ENCODE assay signal across 8 cellular contexts in genomic region chr22:25402501-25403283, GRCh38.
DNase-seq lines count a peak whose midpoint lies in the region; ATAC-seq and TF ChIP-seq lines count a peak whose summit lies in the region.

No MANE protein-coding gene starts in this region.

- no TSS peak for BruUV-seq in PC-9 (replicated peaks; lab: Mats Ljungman, UMichigan)

- CTCF ChIA-PET in PC-9 (lab: Charles Lee) (no interaction called here), HEK293T (lab: Yijun Ruan, JAX) (interaction anchor here (1.0 kb wide), 1 partner anchor 69 kb away, joined by 3 read pairs; no protein-coding TSS in a partner anchor)

- ATAC-seq in psoas muscle: no peak
- no peak for ATAC-seq in HG02763 (IDR thresholded peaks at IDR 0.05; ENCODE audit: unreplicated experiment)

- H3K4me2 ChIP-seq in PC-9: 0 out of 2 replicates have a peak overlapping the region, but pooled peaks have one; percentile 80

- H3K79me2 ChIP-seq in PC-9 (ENCODE audit: low read depth): peaks cover 49% of the 10 kb centered on the region

- no peaks in the 10 kb centered on the region for H3K36me3 ChIP-seq in PC-9 (ENCODE audit: low read depth)
- H3K36me3 ChIP-seq in psoas muscle (ENCODE audit: insufficient read depth in 1 of 2, low read depth in 1 of 2): no peaks in the 10 kb centered on the region

- no peaks in the 10 kb centered on the region for H3K27me3 ChIP-seq in PC-9 (ENCODE audit: insufficient read depth, low read depth)
- no peaks in the 10 kb centered on the region for H3K27me3 ChIP-seq in psoas muscle (ENCODE audit: insufficient read depth in 3 of 3, low read length in 2 of 3)
- H3K27me3 ChIP-seq in dorsolateral prefrontal cortex: no peaks in the 10 kb centered on the region

- DNase-seq in COLO668 (lab: John Stamatoyannopoulos, UW; ENCODE audit: unreplicated experiment) (peak; percentile 29), PC-9 (no peak), fibroblast of pulmonary artery (ENCODE audit: low read depth) (peak; percentile 64), psoas muscle (no peak), dorsolateral prefrontal cortex (no peak), epidermal melanocyte (ENCODE audit: insufficient read length, low spot score) (no peak), HEK293T (ENCODE audit: extremely low spot score) (no peak)

- no peaks in the 10 kb centered on the region for H3K9me2 ChIP-seq in PC-9 (ENCODE audit: insufficient read depth)

- POLR2A ChIA-PET in PC-9 (lab: Charles Lee; ENCODE audit: unreplicated experiment): no interaction called here
- POLR2A ChIA-PET in HEK293T (lab: Yijun Ruan, JAX): interaction anchor here (1.0 kb wide), 1 partner anchor 45 kb away, joined by 5 read pairs; no protein-coding TSS in a partner anchor

- TF ChIP-seq CTCF in PC-9 (conservative IDR thresholded peaks at IDR 0.05): no peak
- no peak for TF ChIP-seq CTCF in fibroblast of pulmonary artery (IDR thresholded peaks at IDR 0.05; ENCODE audit: low read length, missing control alignments)
- TF ChIP-seq CTCF in psoas muscle (IDR thresholded peaks at IDR 0.05): no peak
- TF ChIP-seq CTCF in dorsolateral prefrontal cortex (IDR thresholded peaks at IDR 0.05 in 54 of 56, conservative IDR thresholded peaks at IDR 0.05 in 2 of 56; ENCODE audit: low read depth in 1 of 56, partially characterized antibody in 56 of 56): no peak

- peaks cover 21% of the 10 kb centered on the region; the same call in 1 of the 2 replicates for H3F3A ChIP-seq in PC-9 (ENCODE audit: insufficient read depth, low read depth)

- H3K27ac ChIP-seq in PC-9 (no peak overlapping the region), psoas muscle (peak overlapping the region; percentile 19), dorsolateral prefrontal cortex (peak overlapping the region in 16 of 59 donors; percentile 1 to 71 (median 38))

- WGBS in psoas muscle, 3 donors: 42 to 53% (median 44%) methylated on average over 14 of the region's 14 CpGs

- no peak overlapping the region for H3K4me3 ChIP-seq in PC-9
- H3K4me3 ChIP-seq in fibroblast of pulmonary artery (replicated peaks; ENCODE audit: low read depth, low read length): peak overlapping the region; percentile 74
- H3K4me3 ChIP-seq in psoas muscle: peak overlapping the region; percentile 79
- peak overlapping the region in 22 of 59 donors; percentile 4 to 90 (median 72) for H3K4me3 ChIP-seq in dorsolateral prefrontal cortex

- H2AFZ ChIP-seq in PC-9: no peak overlapping the region

- H3K9me3 ChIP-seq in PC-9 (ENCODE audit: insufficient read depth, low read depth) (no peaks in the 10 kb centered on the region), psoas muscle (no peaks in the 10 kb centered on the region)

- intact Hi-C loops in PC-9 (cut with micrococcal nuclease; ENCODE audit: unreplicated experiment) (loop anchor here (5.0 kb wide), 1 partner anchor 45 kb away; no protein-coding TSS in a partner anchor), psoas muscle (cut with DNase I) (no loop called here), dorsolateral prefrontal cortex (cut with DNase I) (loop anchor here in 1 of 2 donors (5.0 kb wide), 1 partner anchor 40 kb away; no protein-coding TSS in a partner anchor)

- H3K4me1 ChIP-seq in PC-9 (replicated peaks; ENCODE audit: insufficient read depth) (peaks cover 34% of the 10 kb centered on the region), psoas muscle (peaks cover 26% of the 10 kb centered on the region)

- peaks cover 35% of the 10 kb centered on the region for H4K20me1 ChIP-seq in PC-9 (ENCODE audit: insufficient read depth)

TF ChIP-seq in HEK293T, 16 proteins besides CTCF, POLR2A, EP300 and RAD21:
- no peak for TF ChIP-seq PKNOX1 (IDR thresholded peaks at IDR 0.05)
- no peak for TF ChIP-seq L3MBTL2 (conservative IDR thresholded peaks at IDR 0.05)
- no peak for TF ChIP-seq ELF4 (IDR thresholded peaks at IDR 0.05)
- no peak for TF ChIP-seq FOXK2 (IDR thresholded peaks at IDR 0.05)
- no peak for TF ChIP-seq CTBP1 (IDR thresholded peaks at IDR 0.05; ENCODE audit: borderline replicate concordance)
- TF ChIP-seq FOXM1 (IDR thresholded peaks at IDR 0.05; ENCODE audit: borderline replicate concordance): no peak
- TF ChIP-seq BHLHE40 (IDR thresholded peaks at IDR 0.05; ENCODE audit: borderline replicate concordance): no peak
- TF ChIP-seq ARNT (IDR thresholded peaks at IDR 0.05): no peak
- TF ChIP-seq ZNF384 (IDR thresholded peaks at IDR 0.05): no peak
TF ChIP-seq in HEK293T: peak in this region for 0.

Comparison
In these comparisons a context has a peak if more than half of its experiments do, and no peak if none do; other contexts are left out.
1. DNase-seq: peak in COLO668 (single experiment) and fibroblast of pulmonary artery (single experiment); none in PC-9 (0 of 2), psoas muscle (0 of 2), dorsolateral prefrontal cortex (0 of 10), epidermal melanocyte (single experiment) and HEK293T (single experiment).